2 cellular contexts compared by ENCODE assay signal in the genomic region with DNA sequence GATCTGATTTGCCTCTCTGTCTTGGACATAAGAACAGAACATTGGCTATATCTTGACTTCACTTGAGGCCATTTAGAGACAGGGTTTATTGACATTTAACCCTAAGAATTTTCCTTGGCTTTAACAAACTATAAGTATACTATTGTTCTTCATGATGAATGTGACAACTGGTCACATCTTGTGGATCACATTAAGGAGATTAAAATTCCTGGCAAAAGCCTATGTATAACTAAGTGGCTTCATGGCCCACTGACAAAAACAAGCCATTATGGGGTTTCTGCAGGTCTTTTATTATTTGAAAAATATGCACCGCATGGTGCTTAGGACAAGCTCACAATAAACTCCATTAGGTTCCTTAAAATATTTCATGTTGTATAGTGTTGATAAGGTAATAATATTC.
TF ChIP-seq lines count a peak whose summit lies in the region.

No MANE protein-coding gene starts in this region.

TF ChIP-seq in SK-N-SH treated with all-trans-retinoic acid at 6 μM for 48 hours, 23 proteins besides CTCF, POLR2A, EP300 and RAD21 (continued from another document):
- TF ChIP-seq, protein P1, sequence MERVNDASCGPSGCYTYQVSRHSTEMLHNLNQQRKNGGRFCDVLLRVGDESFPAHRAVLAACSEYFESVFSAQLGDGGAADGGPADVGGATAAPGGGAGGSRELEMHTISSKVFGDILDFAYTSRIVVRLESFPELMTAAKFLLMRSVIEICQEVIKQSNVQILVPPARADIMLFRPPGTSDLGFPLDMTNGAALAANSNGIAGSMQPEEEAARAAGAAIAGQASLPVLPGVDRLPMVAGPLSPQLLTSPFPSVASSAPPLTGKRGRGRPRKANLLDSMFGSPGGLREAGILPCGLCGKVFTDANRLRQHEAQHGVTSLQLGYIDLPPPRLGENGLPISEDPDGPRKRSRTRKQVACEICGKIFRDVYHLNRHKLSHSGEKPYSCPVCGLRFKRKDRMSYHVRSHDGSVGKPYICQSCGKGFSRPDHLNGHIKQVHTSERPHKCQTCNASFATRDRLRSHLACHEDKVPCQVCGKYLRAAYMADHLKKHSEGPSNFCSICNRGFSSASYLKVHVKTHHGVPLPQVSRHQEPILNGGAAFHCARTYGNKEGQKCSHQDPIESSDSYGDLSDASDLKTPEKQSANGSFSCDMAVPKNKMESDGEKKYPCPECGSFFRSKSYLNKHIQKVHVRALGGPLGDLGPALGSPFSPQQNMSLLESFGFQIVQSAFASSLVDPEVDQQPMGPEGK (CRISPR knock-in tag; IDR thresholded peaks at IDR 0.05; ENCODE audit: borderline replicate concordance): peak; percentile 91; the same call in 1 of the 2 replicates
- no peak for TF ChIP-seq ZC3H10 (CRISPR knock-in tag; IDR thresholded peaks at IDR 0.05)
- peak; percentile 62; the same call in 1 of the 2 replicates for TF ChIP-seq TCF4 (CRISPR knock-in tag; IDR thresholded peaks at IDR 0.05; ENCODE audit: borderline replicate concordance)
- no peak for TF ChIP-seq TOX (CRISPR knock-in tag; IDR thresholded peaks at IDR 0.05; ENCODE audit: borderline replicate concordance)
- 0 out of 2 replicates have a peak, but pooled peaks have one; percentile 65 for TF ChIP-seq ESRRG (CRISPR knock-in tag; IDR thresholded peaks at IDR 0.05)
- TF ChIP-seq SNAI2 (CRISPR knock-in tag; IDR thresholded peaks at IDR 0.05): peak; percentile 62; the same call in 1 of the 2 replicates
- TF ChIP-seq, protein P2, sequence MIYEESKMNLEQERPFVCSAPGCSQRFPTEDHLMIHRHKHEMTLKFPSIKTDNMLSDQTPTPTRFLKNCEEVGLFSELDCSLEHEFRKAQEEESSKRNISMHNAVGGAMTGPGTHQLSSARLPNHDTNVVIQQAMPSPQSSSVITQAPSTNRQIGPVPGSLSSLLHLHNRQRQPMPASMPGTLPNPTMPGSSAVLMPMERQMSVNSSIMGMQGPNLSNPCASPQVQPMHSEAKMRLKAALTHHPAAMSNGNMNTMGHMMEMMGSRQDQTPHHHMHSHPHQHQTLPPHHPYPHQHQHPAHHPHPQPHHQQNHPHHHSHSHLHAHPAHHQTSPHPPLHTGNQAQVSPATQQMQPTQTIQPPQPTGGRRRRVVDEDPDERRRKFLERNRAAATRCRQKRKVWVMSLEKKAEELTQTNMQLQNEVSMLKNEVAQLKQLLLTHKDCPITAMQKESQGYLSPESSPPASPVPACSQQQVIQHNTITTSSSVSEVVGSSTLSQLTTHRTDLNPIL (CRISPR knock-in tag; IDR thresholded peaks at IDR 0.05; ENCODE audit: low read depth): peak; percentile 89
- no peak for TF ChIP-seq ZNF70 (CRISPR knock-in tag; IDR thresholded peaks at IDR 0.05)
- TF ChIP-seq ZNF8 (CRISPR knock-in tag; IDR thresholded peaks at IDR 0.05): no peak
- TF ChIP-seq OSR1 (CRISPR knock-in tag; IDR thresholded peaks at IDR 0.05): no peak
- TF ChIP-seq, protein P3, sequence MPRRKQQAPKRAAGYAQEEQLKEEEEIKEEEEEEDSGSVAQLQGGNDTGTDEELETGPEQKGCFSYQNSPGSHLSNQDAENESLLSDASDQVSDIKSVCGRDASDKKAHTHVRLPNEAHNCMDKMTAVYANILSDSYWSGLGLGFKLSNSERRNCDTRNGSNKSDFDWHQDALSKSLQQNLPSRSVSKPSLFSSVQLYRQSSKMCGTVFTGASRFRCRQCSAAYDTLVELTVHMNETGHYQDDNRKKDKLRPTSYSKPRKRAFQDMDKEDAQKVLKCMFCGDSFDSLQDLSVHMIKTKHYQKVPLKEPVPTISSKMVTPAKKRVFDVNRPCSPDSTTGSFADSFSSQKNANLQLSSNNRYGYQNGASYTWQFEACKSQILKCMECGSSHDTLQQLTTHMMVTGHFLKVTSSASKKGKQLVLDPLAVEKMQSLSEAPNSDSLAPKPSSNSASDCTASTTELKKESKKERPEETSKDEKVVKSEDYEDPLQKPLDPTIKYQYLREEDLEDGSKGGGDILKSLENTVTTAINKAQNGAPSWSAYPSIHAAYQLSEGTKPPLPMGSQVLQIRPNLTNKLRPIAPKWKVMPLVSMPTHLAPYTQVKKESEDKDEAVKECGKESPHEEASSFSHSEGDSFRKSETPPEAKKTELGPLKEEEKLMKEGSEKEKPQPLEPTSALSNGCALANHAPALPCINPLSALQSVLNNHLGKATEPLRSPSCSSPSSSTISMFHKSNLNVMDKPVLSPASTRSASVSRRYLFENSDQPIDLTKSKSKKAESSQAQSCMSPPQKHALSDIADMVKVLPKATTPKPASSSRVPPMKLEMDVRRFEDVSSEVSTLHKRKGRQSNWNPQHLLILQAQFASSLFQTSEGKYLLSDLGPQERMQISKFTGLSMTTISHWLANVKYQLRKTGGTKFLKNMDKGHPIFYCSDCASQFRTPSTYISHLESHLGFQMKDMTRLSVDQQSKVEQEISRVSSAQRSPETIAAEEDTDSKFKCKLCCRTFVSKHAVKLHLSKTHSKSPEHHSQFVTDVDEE (CRISPR knock-in tag; IDR thresholded peaks at IDR 0.05): 0 out of 2 replicates have a peak, but pooled peaks have one; percentile 15
- TF ChIP-seq ISL1 (CRISPR knock-in tag; IDR thresholded peaks at IDR 0.05): peak; percentile 100
- TF ChIP-seq GLIS3 (CRISPR knock-in tag; IDR thresholded peaks at IDR 0.05): peak; percentile 97

TF ChIP-seq in SK-N-SH, 30 proteins besides CTCF, POLR2A, EP300 and RAD21 (continued from another document):
- TF ChIP-seq, protein P4, sequence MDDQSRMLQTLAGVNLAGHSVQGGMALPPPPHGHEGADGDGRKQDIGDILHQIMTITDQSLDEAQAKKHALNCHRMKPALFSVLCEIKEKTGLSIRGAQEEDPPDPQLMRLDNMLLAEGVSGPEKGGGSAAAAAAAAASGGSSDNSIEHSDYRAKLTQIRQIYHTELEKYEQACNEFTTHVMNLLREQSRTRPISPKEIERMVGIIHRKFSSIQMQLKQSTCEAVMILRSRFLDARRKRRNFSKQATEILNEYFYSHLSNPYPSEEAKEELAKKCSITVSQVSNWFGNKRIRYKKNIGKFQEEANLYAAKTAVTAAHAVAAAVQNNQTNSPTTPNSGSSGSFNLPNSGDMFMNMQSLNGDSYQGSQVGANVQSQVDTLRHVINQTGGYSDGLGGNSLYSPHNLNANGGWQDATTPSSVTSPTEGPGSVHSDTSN (IDR thresholded peaks at IDR 0.05): no peak
- TF ChIP-seq NFIC (IDR thresholded peaks at IDR 0.05; ENCODE audit: borderline replicate concordance): no peak
- TF ChIP-seq, protein P5, sequence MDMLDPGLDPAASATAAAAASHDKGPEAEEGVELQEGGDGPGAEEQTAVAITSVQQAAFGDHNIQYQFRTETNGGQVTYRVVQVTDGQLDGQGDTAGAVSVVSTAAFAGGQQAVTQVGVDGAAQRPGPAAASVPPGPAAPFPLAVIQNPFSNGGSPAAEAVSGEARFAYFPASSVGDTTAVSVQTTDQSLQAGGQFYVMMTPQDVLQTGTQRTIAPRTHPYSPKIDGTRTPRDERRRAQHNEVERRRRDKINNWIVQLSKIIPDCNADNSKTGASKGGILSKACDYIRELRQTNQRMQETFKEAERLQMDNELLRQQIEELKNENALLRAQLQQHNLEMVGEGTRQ (IDR thresholded peaks at IDR 0.05; ENCODE audit: borderline replicate concordance, low read depth, low read length): no peak
- no peak for TF ChIP-seq SMC3 (IDR thresholded peaks at IDR 0.05; ENCODE audit: low read depth, low read length)
- TF ChIP-seq RFX5 (IDR thresholded peaks at IDR 0.05; ENCODE audit: low read length): no peak
- TF ChIP-seq, protein P6, sequence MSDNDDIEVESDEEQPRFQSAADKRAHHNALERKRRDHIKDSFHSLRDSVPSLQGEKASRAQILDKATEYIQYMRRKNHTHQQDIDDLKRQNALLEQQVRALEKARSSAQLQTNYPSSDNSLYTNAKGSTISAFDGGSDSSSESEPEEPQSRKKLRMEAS (IDR thresholded peaks at IDR 0.05; ENCODE audit: low read depth): no peak
- TF ChIP-seq JUND (IDR thresholded peaks at IDR 0.05): no peak
- no peak for TF ChIP-seq EZH2phosphoT487 (IDR thresholded peaks at IDR 0.05; ENCODE audit: borderline replicate concordance, low read depth)
- TF ChIP-seq MEF2A (IDR thresholded peaks at IDR 0.05; ENCODE audit: borderline replicate concordance, low read depth): no peak
- no peak for TF ChIP-seq FOSL2 (IDR thresholded peaks at IDR 0.05; ENCODE audit: borderline replicate concordance, low read depth)
- TF ChIP-seq RCOR1 (IDR thresholded peaks at IDR 0.05; ENCODE audit: low read length): no peak
- no peak for TF ChIP-seq TCF12 (IDR thresholded peaks at IDR 0.05)
- no peak for TF ChIP-seq NRF1 (IDR thresholded peaks at IDR 0.05; ENCODE audit: low read depth, low read length)
- no peak for TF ChIP-seq GABPA (IDR thresholded peaks at IDR 0.05; ENCODE audit: low read depth)
- TF ChIP-seq TEAD4 (IDR thresholded peaks at IDR 0.05; ENCODE audit: borderline replicate concordance, insufficient read depth): no peak
